ENCODE assay signal across 1 cellular context in genomic region chr2:43186321-43186678, GRCh38.
A peak's percentile ranks its signal among the peaks of the same experiment; 100 is the strongest.
TF ChIP-seq lines count a peak whose summit lies in the region.

No MANE protein-coding gene starts in this region.

TF ChIP-seq in HepG2, 621 proteins besides CTCF, POLR2A, EP300 and RAD21 (continued from another document):
- TF ChIP-seq ZNF609 (CRISPR knock-in tag; IDR thresholded peaks at IDR 0.05; ENCODE audit: borderline replicate concordance) = peak; percentile 6; the same call in 1 of the 2 replicates
- TF ChIP-seq MATR3 (CRISPR knock-in tag; IDR thresholded peaks at IDR 0.05) = no peak
- no peak for TF ChIP-seq ZNF660 (CRISPR knock-in tag; IDR thresholded peaks at IDR 0.05; ENCODE audit: borderline replicate concordance, low read depth)
- TF ChIP-seq MAFG (CRISPR knock-in tag; IDR thresholded peaks at IDR 0.05) = no peak
